Comparison of ENCODE assay signal across 27 cellular contexts in genomic region chr10:23391817-23392216, GRCh38. TPM values are rescaled to one million over a fixed set of nuclear protein-coding genes. Genes with fewer than 3 reads are reported as not detected.
A peak's percentile ranks its signal among the peaks of the same experiment; 100 is the strongest.
DNase-seq lines count a peak whose midpoint lies in the region; ATAC-seq lines count a peak whose summit lies in the region.
"Had no signal": no experiment of that assay in that cellular context is flagged by ENCODE, and none has a peak within 500 bp of the region (broad histone marks: within the 10 kb centered on the region; RNA-seq: fewer than 3 reads in every experiment).

No MANE protein-coding gene starts in this region.

- H3K36me3 Mint-ChIP-seq in activated CD4-positive, alpha-beta memory T cell treated with anti-CD3 and anti-CD28 coated beads for 36 hours, result peaks cover 2% of the 10 kb centered on the region
- no peaks in the 10 kb centered on the region for H3K36me3 Mint-ChIP-seq in activated CD4-positive, alpha-beta memory T cell treated with anti-CD3 and anti-CD28 coated beads, Interleukin-2, amount 10 ng/mL, durations not matched to agents 7 days and 5 days (ENCODE audit: low read depth)
- H3K36me3 Mint-ChIP-seq in activated naive CD4-positive, alpha-beta T cell treated with anti-CD3 and anti-CD28 coated beads, Interleukin-2, amount 50 U/mL, for 24 hours, result no peaks in the 10 kb centered on the region
- H3K36me3 Mint-ChIP-seq: neural progenitor cell; stimulated activated naive B cell treated with anti-CD40 and anti-IgM and Interleukin-4, amounts not matched to agents 10 μg/mL and 1 μg/mL and 100 μg/mL, for 72 hours had no signal

- POLR2A ChIA-PET in activated CD4-positive, alpha-beta memory T cell treated with anti-CD3 and anti-CD28 coated beads for 36 hours (lab: Charles Lee), result interaction anchor here (0.7 to 1.1 kb wide), 2 partner anchors 27 to 28 kb away, joined by 3 to 4 read pairs; no protein-coding TSS in a partner anchor
- POLR2A ChIA-PET in activated CD4-positive, alpha-beta memory T cell treated with anti-CD3 and anti-CD28 coated beads, Interleukin-2, amount 10 ng/mL, durations not matched to agents 7 days and 5 days (lab: Charles Lee), result interaction anchor here (0.8 to 1.2 kb wide), 2 partner anchors 9 to 24 kb away, joined by 3 to 5 read pairs; no protein-coding TSS in a partner anchor

- intact Hi-C loops in activated CD4-positive, alpha-beta memory T cell treated with anti-CD3 and anti-CD28 coated beads for 36 hours (cut with micrococcal nuclease), result loop anchor here (1.0 to 5.0 kb wide), 4 partner anchors 21 to 57 kb away; no protein-coding TSS in a partner anchor

- peaks cover 10% of the 10 kb centered on the region for H3K4me1 Mint-ChIP-seq in activated CD4-positive, alpha-beta memory T cell treated with anti-CD3 and anti-CD28 coated beads for 36 hours (ENCODE audit: low read depth)
- peaks cover 6% of the 10 kb centered on the region for H3K4me1 Mint-ChIP-seq in activated CD4-positive, alpha-beta memory T cell treated with anti-CD3 and anti-CD28 coated beads, Interleukin-2, amount 10 ng/mL, durations not matched to agents 7 days and 5 days
- H3K4me1 Mint-ChIP-seq in activated naive CD4-positive, alpha-beta T cell treated with anti-CD3 and anti-CD28 coated beads, Interleukin-2, amount 50 U/mL, for 24 hours, result peaks cover 8% of the 10 kb centered on the region
- H3K4me1 Mint-ChIP-seq: neural progenitor cell had no signal

- DNase-seq in activated CD4-positive, alpha-beta memory T cell treated with anti-CD3 and anti-CD28 coated beads for 36 hours, result peak; percentile 50
- no peak for DNase-seq in activated CD4-positive, alpha-beta memory T cell treated with anti-CD3 and anti-CD28 coated beads, Interleukin-2, amount 10 ng/mL, durations not matched to agents 7 days and 5 days
- DNase-seq in stimulated activated CD4-positive, alpha-beta T cell treated with anti-CD3 and anti-CD28 coated beads, Interleukin-15, amount 100 ng/mL, for 48 hours (ENCODE audit: low read depth in 2 of 2), result peak; percentile 7
- no peak for DNase-seq in stimulated activated CD4-positive, alpha-beta T cell treated with anti-CD3 and anti-CD28 coated beads, Interleukin-4, amount 100 ng/mL, for 1 hour
- DNase-seq in NCI-H446 treated with DMSO at 0.1 percent for 48 hours (lab: John Stamatoyannopoulos, UW), result no peak
- DNase-seq: activated CD4-positive, alpha-beta T cell treated with anti-CD3 and anti-CD28 coated beads for 1 hour; aorta; CD4-positive, alpha-beta T cell; DND-41; GF-D8; HCEC 1CT; kidney glomerular epithelial cell; NCI-H1417; NCI-H2029 treated with DMSO at 0.1 percent for 48 hours; NCI-H526; pancreas; SK-N-SH; stimulated activated naive B cell treated with anti-CD40 and anti-IgM and Interleukin-4, amounts not matched to agents 10 μg/mL and 1 μg/mL and 100 μg/mL, for 72 hours; T-helper 17 cell; testis had no signal

- H3K4me3 Mint-ChIP-seq in activated CD4-positive, alpha-beta memory T cell treated with anti-CD3 and anti-CD28 coated beads for 36 hours, result no peak overlapping the region
- no peak overlapping the region for H3K4me3 Mint-ChIP-seq in activated CD4-positive, alpha-beta memory T cell treated with anti-CD3 and anti-CD28 coated beads, Interleukin-2, amount 10 ng/mL, durations not matched to agents 7 days and 5 days
- H3K4me3 Mint-ChIP-seq in activated naive CD4-positive, alpha-beta T cell treated with anti-CD3 and anti-CD28 coated beads, Interleukin-2, amount 50 U/mL, for 24 hours, result no peak overlapping the region
- H3K4me3 Mint-ChIP-seq: CD4-positive, alpha-beta T cell; neural progenitor cell; stimulated activated naive B cell treated with anti-CD40 and anti-IgM and Interleukin-4, amounts not matched to agents 10 μg/mL and 1 μg/mL and 100 μg/mL, for 72 hours; T-helper 17 cell had no signal

- CTCF ChIA-PET in activated CD4-positive, alpha-beta memory T cell treated with anti-CD3 and anti-CD28 coated beads for 36 hours (lab: Charles Lee), result no interaction called here
- CTCF ChIA-PET in activated CD4-positive, alpha-beta memory T cell treated with anti-CD3 and anti-CD28 coated beads, Interleukin-2, amount 10 ng/mL, durations not matched to agents 7 days and 5 days (lab: Charles Lee), result no interaction called here

- no peaks in the 10 kb centered on the region for H3K27me3 Mint-ChIP-seq in activated CD4-positive, alpha-beta memory T cell treated with anti-CD3 and anti-CD28 coated beads for 36 hours
- H3K27me3 Mint-ChIP-seq in activated CD4-positive, alpha-beta memory T cell treated with anti-CD3 and anti-CD28 coated beads, Interleukin-2, amount 10 ng/mL, durations not matched to agents 7 days and 5 days, result no peaks in the 10 kb centered on the region
- no peaks in the 10 kb centered on the region for H3K27me3 Mint-ChIP-seq in activated naive CD4-positive, alpha-beta T cell treated with anti-CD3 and anti-CD28 coated beads, Interleukin-2, amount 50 U/mL, for 24 hours
- H3K27me3 Mint-ChIP-seq: CD4-positive, alpha-beta T cell; T-helper 17 cell had no signal

- H3K9me3 Mint-ChIP-seq in activated CD4-positive, alpha-beta memory T cell treated with anti-CD3 and anti-CD28 coated beads for 36 hours, result no peaks in the 10 kb centered on the region
- H3K9me3 Mint-ChIP-seq in activated CD4-positive, alpha-beta memory T cell treated with anti-CD3 and anti-CD28 coated beads, Interleukin-2, amount 10 ng/mL, durations not matched to agents 7 days and 5 days, result peaks cover 3% of the 10 kb centered on the region
- H3K9me3 Mint-ChIP-seq in activated naive CD4-positive, alpha-beta T cell treated with anti-CD3 and anti-CD28 coated beads, Interleukin-2, amount 50 U/mL, for 24 hours, result no peaks in the 10 kb centered on the region
- H3K9me3 Mint-ChIP-seq: CD4-positive, alpha-beta T cell had no signal

- ATAC-seq in GM21447 (IDR thresholded peaks at IDR 0.05; ENCODE audit: unreplicated experiment), result no peak
- ATAC-seq: K562; pancreas; Right ventricle myocardium inferior; stimulated activated naive B cell treated with anti-CD40 and anti-IgM and Interleukin-4, amounts not matched to agents 10 μg/mL and 1 μg/mL and 100 μg/mL, for 72 hours; T-helper 17 cell had no signal

- H3K27ac Mint-ChIP-seq in activated CD4-positive, alpha-beta memory T cell treated with anti-CD3 and anti-CD28 coated beads for 36 hours, result no peak overlapping the region
- H3K27ac Mint-ChIP-seq in activated CD4-positive, alpha-beta memory T cell treated with anti-CD3 and anti-CD28 coated beads, Interleukin-2, amount 10 ng/mL, durations not matched to agents 7 days and 5 days, result no peak overlapping the region
- peak overlapping the region; percentile 39 for H3K27ac Mint-ChIP-seq in activated naive CD4-positive, alpha-beta T cell treated with anti-CD3 and anti-CD28 coated beads, Interleukin-2, amount 50 U/mL, for 24 hours
- H3K27ac Mint-ChIP-seq: CD4-positive, alpha-beta T cell; neural progenitor cell; stimulated activated naive B cell treated with anti-CD40 and anti-IgM and Interleukin-4, amounts not matched to agents 10 μg/mL and 1 μg/mL and 100 μg/mL, for 72 hours; T-helper 17 cell had no signal

RNA-seq across cellular contexts. Expression of gene OTUD1, which starts 47.1 kb away (rescaled TPM):
- 10 to 100 TPM; 11.6 to 12.0 TPM for total RNA-seq in activated CD4-positive, alpha-beta memory T cell treated with anti-CD3 and anti-CD28 coated beads for 36 hours
- 10 to 100 TPM; 23.4 to 23.9 TPM for total RNA-seq in activated CD4-positive, alpha-beta memory T cell treated with anti-CD3 and anti-CD28 coated beads, Interleukin-2, amount 10 ng/mL, durations not matched to agents 7 days and 5 days

RNA-seq across cellular contexts. Expression of gene C10orf67, which starts 47.2 kb away (rescaled TPM):
- under 1 TPM; 0.07 to 0.31 TPM for total RNA-seq in activated CD4-positive, alpha-beta memory T cell treated with anti-CD3 and anti-CD28 coated beads for 36 hours
- not detected for total RNA-seq in activated CD4-positive, alpha-beta memory T cell treated with anti-CD3 and anti-CD28 coated beads, Interleukin-2, amount 10 ng/mL, durations not matched to agents 7 days and 5 days
- total RNA-seq: aorta; bronchial epithelial cell; CD4-positive, alpha-beta T cell; K562; myocyte had no signal

Comparison
In these comparisons a context has a peak if more than half of its experiments do, and no peak if none do; other contexts are left out.
1. DNase-seq: peak in activated CD4-positive, alpha-beta memory T cell treated with anti-CD3 and anti-CD28 coated beads for 36 hours (single experiment) and stimulated activated CD4-positive, alpha-beta T cell treated with anti-CD3 and anti-CD28 coated beads, Interleukin-15, amount 100 ng/mL, for 48 hours (2 of 2); none in activated CD4-positive, alpha-beta memory T cell treated with anti-CD3 and anti-CD28 coated beads, Interleukin-2, amount 10 ng/mL, durations not matched to agents 7 days and 5 days (single experiment), stimulated activated CD4-positive, alpha-beta T cell treated with anti-CD3 and anti-CD28 coated beads, Interleukin-4, amount 100 ng/mL, for 1 hour (single experiment) and NCI-H446 treated with DMSO at 0.1 percent for 48 hours (single experiment).